In the genomic region with DNA sequence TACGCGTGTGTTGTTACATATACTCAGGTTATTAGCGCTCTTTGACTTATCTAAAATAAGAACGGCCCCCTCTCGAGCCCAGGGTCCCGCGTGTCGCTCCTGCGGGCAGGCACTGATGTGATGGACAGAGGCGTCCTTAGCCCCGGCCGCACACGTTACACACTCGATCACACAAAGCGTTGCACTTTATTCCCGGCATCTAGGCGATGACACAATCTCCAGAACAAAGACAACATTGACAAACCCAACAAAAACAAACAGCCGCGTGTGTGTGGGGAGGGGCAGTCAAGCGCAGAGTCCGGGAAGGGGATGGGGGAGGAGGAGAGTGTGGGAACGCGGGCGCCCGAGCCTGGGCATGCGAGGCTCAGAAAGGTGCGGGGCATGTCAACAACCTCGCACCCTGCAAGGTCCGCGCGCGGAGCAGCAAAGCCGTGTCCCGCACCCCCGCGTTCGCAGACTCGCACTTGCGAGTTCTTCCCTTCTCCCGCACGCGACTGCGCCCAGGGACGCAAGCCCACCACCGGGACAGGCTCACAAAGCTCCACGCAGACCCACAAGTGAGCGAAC, we compare ENCODE assay signal across 8 cellular contexts. TPM values are rescaled to one million over a fixed set of nuclear protein-coding genes. Genes with fewer than 3 reads are reported as not detected.
DNase-seq lines count a peak whose midpoint lies in the region; ATAC-seq and TF ChIP-seq lines count a peak whose summit lies in the region.

No MANE protein-coding gene starts in this region.

- intact Hi-C loops in naive thymus-derived CD4-positive, alpha-beta T cell (cut with micrococcal nuclease), result loop anchor here (1.0 kb wide), 3 partner anchors 8 to 36 kb away; a partner anchor contains a TSS
- intact Hi-C loops in vagina (cut with DNase I), result no loop called here

- peaks cover 0 to 6% of the 10 kb centered on the region in 2 donors for H3K27me3 ChIP-seq in naive thymus-derived CD4-positive, alpha-beta T cell (ENCODE audit: control insufficient read depth in 2 of 2, insufficient read depth in 2 of 2, low read length in 2 of 2)
- H3K27me3 ChIP-seq in vagina, result no peaks in the 10 kb centered on the region

- no peaks in the 10 kb centered on the region for H3K9me3 Mint-ChIP-seq in activated T-cell treated with anti-CD3 and anti-CD28 coated beads, Interleukin-2, amount 50 U/mL, for 72 hours
- H3K9me3 Mint-ChIP-seq in naive thymus-derived CD4-positive, alpha-beta T cell, result no peaks in the 10 kb centered on the region

- H3K4me1 Mint-ChIP-seq in activated T-cell treated with anti-CD3 and anti-CD28 coated beads, Interleukin-2, amount 50 U/mL, for 72 hours (ENCODE audit: low read depth), result peaks cover 30% of the 10 kb centered on the region
- peaks cover 20 to 49% (median 35%) of the 10 kb centered on the region in 7 donors for H3K4me1 Mint-ChIP-seq in naive thymus-derived CD4-positive, alpha-beta T cell

- H3K27ac ChIP-seq in C4-2B (peak overlapping the region; percentile 95), vagina (peak overlapping the region; percentile 92)
- peak overlapping the region; percentile 55 for H3K27ac ChIP-seq in naive thymus-derived CD4-positive, alpha-beta T cell (ENCODE audit: low read depth, low read length)

- no peak for TF ChIP-seq CTCF in C4-2B (conservative IDR thresholded peaks at IDR 0.05)
- TF ChIP-seq CTCF in fibroblast of the aortic adventitia (IDR thresholded peaks at IDR 0.05; ENCODE audit: insufficient read depth, low read length), result no peak
- no peak for TF ChIP-seq CTCF in vagina (IDR thresholded peaks at IDR 0.05)

- DNase-seq in HuH-7.5 (ENCODE audit: low spot score) (peak; percentile 80), fibroblast of the aortic adventitia (ENCODE audit: low read depth) (peak; percentile 34), vagina (ENCODE audit: extremely low spot score in 2 of 2) (peak in 1 of 2 donors; percentile 87)
- DNase-seq in activated T-cell treated with anti-CD3 and anti-CD28 coated beads, Interleukin-2, amount 50 U/mL, for 72 hours, result peak in 1 of 2 donors; percentile 21
- DNase-seq in naive thymus-derived CD4-positive, alpha-beta T cell, result peak in 3 of 9 donors; percentile 15 to 31 (median 17)
- DNase-seq in central memory CD4-positive, alpha-beta T cell, result no peak

- peak; percentile 43 to 44 for ATAC-seq in activated T-cell treated with anti-CD3 and anti-CD28 coated beads, Interleukin-2, amount 50 U/mL, for 72 hours (replicated peaks in 1 of 2)
- ATAC-seq in naive thymus-derived CD4-positive, alpha-beta T cell, result peak; percentile 30
- ATAC-seq in GM21619 (IDR thresholded peaks at IDR 0.05; ENCODE audit: unreplicated experiment), result no peak

- no peaks in the 10 kb centered on the region for H3K9me3 ChIP-seq in naive thymus-derived CD4-positive, alpha-beta T cell (ENCODE audit: control insufficient read depth in 2 of 3, low read length in 3 of 3)
- no peaks in the 10 kb centered on the region for H3K9me3 ChIP-seq in vagina

- POLR2A ChIA-PET in naive thymus-derived CD4-positive, alpha-beta T cell (lab: Charles Lee), result interaction anchor here (0.5 to 2.1 kb wide), 4 partner anchors 10 to 58 kb away, joined by 3 to 7 read pairs (median 3); a partner anchor contains a TSS

- CTCF ChIA-PET in naive thymus-derived CD4-positive, alpha-beta T cell (lab: Charles Lee), result interaction anchor here (0.9 kb wide), 1 partner anchor 36 kb away, joined by 3 read pairs; no protein-coding TSS in a partner anchor

- no peak for TF ChIP-seq POLR2A in vagina (IDR thresholded peaks at IDR 0.05)

- H3K4me3 Mint-ChIP-seq in activated T-cell treated with anti-CD3 and anti-CD28 coated beads, Interleukin-2, amount 50 U/mL, for 72 hours, result peak overlapping the region; percentile 84 to 93
- peak overlapping the region; percentile 84 to 97 (median 92) for H3K4me3 Mint-ChIP-seq in naive thymus-derived CD4-positive, alpha-beta T cell

- H3K4me1 ChIP-seq in naive thymus-derived CD4-positive, alpha-beta T cell (ENCODE audit: control insufficient read depth in 2 of 2, insufficient read depth in 2 of 2, low read length in 2 of 2), result peaks cover 24 to 27% of the 10 kb centered on the region in 2 donors
- H3K4me1 ChIP-seq in vagina, result peaks cover 85% of the 10 kb centered on the region

- H3K27ac Mint-ChIP-seq in activated T-cell treated with anti-CD3 and anti-CD28 coated beads, Interleukin-2, amount 50 U/mL, for 72 hours, result no peak overlapping the region
- peak overlapping the region in 8 of 9 donors; percentile 40 to 88 (median 80) for H3K27ac Mint-ChIP-seq in naive thymus-derived CD4-positive, alpha-beta T cell

- peak overlapping the region; percentile 59 for H3K4me3 ChIP-seq in fibroblast of the aortic adventitia (ENCODE audit: low read depth, low read length)
- peak overlapping the region; percentile 63 for H3K4me3 ChIP-seq in naive thymus-derived CD4-positive, alpha-beta T cell (ENCODE audit: low read length)
- H3K4me3 ChIP-seq in vagina, result peak overlapping the region; percentile 78 to 88

- H3K27me3 Mint-ChIP-seq in activated T-cell treated with anti-CD3 and anti-CD28 coated beads, Interleukin-2, amount 50 U/mL, for 72 hours (ENCODE audit: low read depth), result peaks cover 25% of the 10 kb centered on the region
- peaks cover 0 to 71% (median 7%) of the 10 kb centered on the region in 5 donors for H3K27me3 Mint-ChIP-seq in naive thymus-derived CD4-positive, alpha-beta T cell

- H3K36me3 Mint-ChIP-seq in activated T-cell treated with anti-CD3 and anti-CD28 coated beads, Interleukin-2, amount 50 U/mL, for 72 hours (ENCODE audit: insufficient read depth in 2 of 2), result no peaks in the 10 kb centered on the region
- peaks cover 0 to 5% (median 2%) of the 10 kb centered on the region in 5 donors for H3K36me3 Mint-ChIP-seq in naive thymus-derived CD4-positive, alpha-beta T cell

- H3K36me3 ChIP-seq in naive thymus-derived CD4-positive, alpha-beta T cell (ENCODE audit: control insufficient read depth in 2 of 3, insufficient read depth in 3 of 3, low read length in 3 of 3), result peaks cover 0 to 10% (median 0%) of the 10 kb centered on the region in 3 experiments
- peaks cover 0 to 9% of the 10 kb centered on the region in 2 donors for H3K36me3 ChIP-seq in vagina

RNA-seq across cellular contexts. Expression of a gene that starts 0.5 kb away (rescaled TPM):
- total RNA-seq in activated T-cell treated with anti-CD3 and anti-CD28 coated beads, Interleukin-2, amount 50 U/mL, for 72 hours, result 1 to 10 TPM in 1 of 2 donors, under 1 TPM in 1; 1.00 to 1.4 TPM
- total RNA-seq in fibroblast of the aortic adventitia (ENCODE audit: low replicate concordance) (0.16 and 0.54 TPM in 2 replicates), vagina (57.9 TPM)
- 1 to 10 TPM in 4 of 5 experiments, not detected in 1; 4.0 to 7.3 (median 5.6) TPM for total RNA-seq in naive thymus-derived CD4-positive, alpha-beta T cell
- 10 to 100 TPM; 11.1 to 16.8 TPM for polyA plus RNA-seq in naive thymus-derived CD4-positive, alpha-beta T cell

RNA-seq across cellular contexts. Expression of a gene that starts 8.5 kb away (rescaled TPM):
- 10 to 100 TPM; 65.0 to 66.3 TPM for total RNA-seq in activated T-cell treated with anti-CD3 and anti-CD28 coated beads, Interleukin-2, amount 50 U/mL, for 72 hours
- total RNA-seq in fibroblast of the aortic adventitia (ENCODE audit: low replicate concordance) (25.6 and 39.3 TPM in 2 replicates), vagina (11.8 TPM)
- total RNA-seq in naive thymus-derived CD4-positive, alpha-beta T cell, result 10 to 100 TPM; 21.1 to 35.6 (median 24.3) TPM
- polyA plus RNA-seq in naive thymus-derived CD4-positive, alpha-beta T cell, result 10 to 100 TPM; 51.0 to 64.8 TPM

RNA-seq across cellular contexts. Expression of a gene that starts 13.1 kb away (rescaled TPM):
- total RNA-seq in activated T-cell treated with anti-CD3 and anti-CD28 coated beads, Interleukin-2, amount 50 U/mL, for 72 hours, result 10 to 100 TPM; 49.4 to 58.9 TPM
- total RNA-seq in fibroblast of the aortic adventitia (ENCODE audit: low replicate concordance) (26.1 and 46.3 TPM in 2 replicates), vagina (114 TPM)
- 10 to 100 TPM; 29.1 to 50.4 (median 43.8) TPM for total RNA-seq in naive thymus-derived CD4-positive, alpha-beta T cell
- polyA plus RNA-seq in naive thymus-derived CD4-positive, alpha-beta T cell, result 100 to 1,000 TPM in 1 of 2 donors, 10 to 100 TPM in 1; 99.2 to 128 TPM

RNA-seq across cellular contexts. Expression of a gene that starts 45.9 kb away (rescaled TPM):
- 100 to 1,000 TPM; 199 to 203 TPM for total RNA-seq in activated T-cell treated with anti-CD3 and anti-CD28 coated beads, Interleukin-2, amount 50 U/mL, for 72 hours
- total RNA-seq in fibroblast of the aortic adventitia (ENCODE audit: low replicate concordance) (29.8 and 100 TPM in 2 replicates), vagina (117 TPM)
- total RNA-seq in naive thymus-derived CD4-positive, alpha-beta T cell, result 100 to 1,000 TPM in 4 of 5 experiments, 10 to 100 TPM in 1; 97.4 to 236 (median 155) TPM
- 100 to 1,000 TPM; 450 to 469 TPM for polyA plus RNA-seq in naive thymus-derived CD4-positive, alpha-beta T cell

RNA-seq across cellular contexts. Expression of a gene that starts 46.5 kb away (rescaled TPM):
- 1 to 10 TPM; 8.6 to 9.8 TPM for total RNA-seq in activated T-cell treated with anti-CD3 and anti-CD28 coated beads, Interleukin-2, amount 50 U/mL, for 72 hours
- total RNA-seq in fibroblast of the aortic adventitia (ENCODE audit: low replicate concordance) (5.2 and 13.2 TPM in 2 replicates), vagina (2.7 TPM)
- 10 to 100 TPM in 1 of 5 experiments, 1 to 10 TPM in 4; 3.5 to 21.9 (median 4.1) TPM for total RNA-seq in naive thymus-derived CD4-positive, alpha-beta T cell
- polyA plus RNA-seq in naive thymus-derived CD4-positive, alpha-beta T cell, result 1 to 10 TPM in 1 of 2 donors, under 1 TPM in 1; 0.69 to 1.3 TPM
